9 cellular contexts compared by ENCODE assay signal in the genomic region with DNA sequence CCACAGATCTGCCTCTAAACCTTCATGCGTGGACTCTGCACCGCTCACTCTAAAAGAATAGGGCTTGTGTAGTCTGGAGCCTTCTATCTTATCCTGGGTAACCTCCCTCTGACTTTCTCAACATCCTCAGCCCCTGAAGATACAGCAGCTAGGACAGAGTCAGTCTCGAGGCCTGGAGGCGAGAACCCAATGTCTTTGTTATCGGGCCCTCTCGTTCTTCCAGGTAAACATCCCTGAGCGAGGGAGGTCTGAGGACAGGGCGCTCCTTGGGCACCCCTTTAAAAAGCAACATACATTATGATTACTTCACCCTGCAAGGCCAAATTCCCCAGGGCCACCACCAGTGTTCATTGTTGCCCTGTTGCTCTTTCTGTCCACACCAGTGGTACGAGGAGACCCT.
"Had no signal": no experiment of that assay in that cellular context is flagged by ENCODE, and none has a peak within 500 bp of the region (broad histone marks: within the 10 kb centered on the region; RNA-seq: fewer than 3 reads in every experiment).

No MANE protein-coding gene starts in this region.

- H3K27ac ChIP-seq: GM23248 had no signal

- H3K27ac Mint-ChIP-seq: HFFc6 had no signal

- H3K9me3 Mint-ChIP-seq: HFFc6 had no signal

- H3K9me3 ChIP-seq: HAP-1 had no signal

- ATAC-seq: HCT116, K562 had no signal

- H3K4me1 ChIP-seq: HAP-1 had no signal

- H3K4me3 Mint-ChIP-seq: HFFc6 had no signal

- H3K36me3 ChIP-seq: HAP-1 had no signal

- DNase-seq: GM23248, GOT3, H7, HFFc6, IMR-90, KG1 had no signal

- H3K4me3 ChIP-seq: GM23248, HAP-1, K562 had no signal
